In genomic region chr4:78056265-78057129, GRCh38 we compare ENCODE assay signal across 8 cellular contexts. TPM values are rescaled to one million over a fixed set of nuclear protein-coding genes. Genes with fewer than 3 reads are reported as not detected.
DNase-seq lines count a peak whose midpoint lies in the region; ATAC-seq and TF ChIP-seq lines count a peak whose summit lies in the region.

No MANE protein-coding gene starts in this region.

- no peaks in the 10 kb centered on the region for H3K36me3 ChIP-seq in GM23248 (ENCODE audit: low read depth)
- H3K36me3 ChIP-seq in SK-N-MC (ENCODE audit: insufficient read depth, low read length): no peaks in the 10 kb centered on the region

- no peak overlapping the region for H3K27ac ChIP-seq in GM23248
- H3K27ac ChIP-seq in SK-N-MC: no peak overlapping the region
- H3K27ac ChIP-seq in coronary artery: peak overlapping the region in 1 of 2 donors; percentile 80

- DNase-seq in GM03348 (ENCODE audit: low spot score) (peak; percentile 74), GM23248 (peak; percentile 85), LoVo (ENCODE audit: low spot score) (peak; percentile 67), SK-N-MC (ENCODE audit: low read depth, low spot score) (no peak), coronary artery (ENCODE audit: low spot score) (peak; percentile 77), left colon (peak; percentile 74 to 75), NAMALWA (ENCODE audit: low spot score) (no peak)
- DNase-seq in stimulated activated CD8-positive, alpha-beta memory T cell treated with anti-CD3 and anti-CD28 coated beads, Interleukin-4, amount 100 ng/mL, for 48 hours: peak; percentile 39

- intact Hi-C loops in left colon (cut with DNase I, micrococcal nuclease): loop anchor here in 1 of 2 donors (10.0 kb wide), 1 partner anchor 458 kb away; no protein-coding TSS in a partner anchor

- TF ChIP-seq CTCF in coronary artery (IDR thresholded peaks at IDR 0.05): no peak

- H3F3A ChIP-seq in GM23248 (ENCODE audit: insufficient read depth): no peaks in the 10 kb centered on the region

- peak overlapping the region; percentile 83 for H3K4me3 ChIP-seq in GM23248
- H3K4me3 ChIP-seq in SK-N-MC: peak overlapping the region; percentile 87
- peak overlapping the region; percentile 74 for H3K4me3 ChIP-seq in coronary artery

- no peaks in the 10 kb centered on the region for H3K9me3 ChIP-seq in GM23248 (ENCODE audit: low read depth)
- H3K9me3 ChIP-seq in SK-N-MC (ENCODE audit: low read depth, low read length): no peaks in the 10 kb centered on the region

- ATAC-seq in left colon: peak; percentile 52

- no peaks in the 10 kb centered on the region for H3K27me3 ChIP-seq in GM23248 (replicated peaks; ENCODE audit: insufficient read depth)

- H3K9ac ChIP-seq in GM23248 (peak overlapping the region; percentile 74), SK-N-MC (ENCODE audit: insufficient read length) (no peak overlapping the region)

- no peaks in the 10 kb centered on the region for H3K9me2 ChIP-seq in GM23248 (ENCODE audit: insufficient read depth)

- H2AFZ ChIP-seq in GM23248: peak overlapping the region; percentile 96

- peaks cover 10% of the 10 kb centered on the region; the same call in 1 of the 2 replicates for H3K79me2 ChIP-seq in GM23248 (ENCODE audit: insufficient read depth)

- in situ Hi-C loops in GM23248 (cut with MboI): loop anchor here (5.0 kb wide), 1 partner anchor 451 kb away; no protein-coding TSS in a partner anchor

- WGBS in GM23248 (ENCODE audit: low coverage in 1 of 2, low lambda C conversion rate in 2 of 2, missing lambda C conversion rate in 2 of 2), 2 experiments: 1 to 3% methylated on average over 36 to 37 of the region's 39 CpGs

- no peaks in the 10 kb centered on the region for H3K4me1 ChIP-seq in GM23248 (ENCODE audit: insufficient read depth)

- H3K4me2 ChIP-seq in GM23248 (ENCODE audit: unreplicated experiment): peak overlapping the region; percentile 98

- H4K20me1 ChIP-seq in GM23248 (ENCODE audit: insufficient read depth): no peaks in the 10 kb centered on the region

RNA-seq across cellular contexts. Expression of gene FRAS1, which starts 0.6 kb away (rescaled TPM):
- total RNA-seq in GM23248 (2014; rRNA removed; shearing (Covaris generic)): 19.8 and 20.0 TPM in 2 replicates
- polyA plus RNA-seq in GM23248 (2016; fragmentation: Nextera tagmentation; extraction: Ambion mirVana): 5.8 and 6.5 TPM in 2 replicates
- total RNA-seq in left colon: 1 to 10 TPM; 1.3 to 1.8 TPM

Comparison
In these comparisons a context has a peak if more than half of its experiments do, and no peak if none do; other contexts are left out.
1. DNase-seq: peak in GM03348 (single experiment), GM23248 (single experiment), LoVo (single experiment), coronary artery (single experiment), left colon (2 of 2) and stimulated activated CD8-positive, alpha-beta memory T cell treated with anti-CD3 and anti-CD28 coated beads, Interleukin-4, amount 100 ng/mL, for 48 hours (single experiment); none in SK-N-MC (single experiment) and NAMALWA (single experiment).
2. Peak in every context shown above with its lines, with median percentiles within 50 percentile points of each other: H3K4me3 ChIP-seq.